In the genomic region with DNA sequence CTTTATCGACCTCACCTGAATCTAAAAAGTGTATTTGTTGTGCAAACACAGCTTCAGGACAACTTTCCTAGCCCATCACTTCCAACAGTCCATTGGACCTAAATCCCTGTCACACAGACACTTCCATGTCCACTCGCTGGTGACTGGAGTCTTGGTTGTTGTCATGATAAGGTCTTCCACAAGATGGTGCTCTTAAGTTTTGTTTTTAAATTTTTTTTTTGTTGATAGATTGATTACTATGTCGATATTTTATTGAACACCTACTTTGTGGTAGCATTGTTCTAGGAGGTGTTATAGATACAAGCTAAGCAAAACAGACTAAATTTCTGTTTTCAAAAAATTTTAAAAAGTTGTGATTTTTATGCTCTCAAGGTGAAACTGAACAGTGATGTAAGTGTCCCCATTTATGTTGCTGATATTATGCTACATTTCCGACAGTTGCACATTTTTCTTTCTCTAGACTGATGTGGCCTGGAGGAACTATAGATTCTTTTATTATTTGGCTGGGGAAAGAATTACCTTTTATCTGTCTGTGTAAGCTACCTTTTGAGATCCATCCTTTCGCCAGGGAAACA, we compare ENCODE assay signal across 8 cellular contexts. TPM values are rescaled to one million over a fixed set of nuclear protein-coding genes. Genes with fewer than 3 reads are reported as not detected.
A peak's percentile ranks its signal among the peaks of the same experiment; 100 is the strongest.
DNase-seq lines count a peak whose midpoint lies in the region; ATAC-seq, FAIRE-seq and TF ChIP-seq lines count a peak whose summit lies in the region.

No MANE protein-coding gene starts in this region.

- POLR2A ChIA-PET in HepG2 (lab: Yijun Ruan, JAX), result no interaction called here

- no peak overlapping the region for H3K27ac ChIP-seq in HepG2 (ENCODE audit: extremely low read length, insufficient read depth, low read length)
- H3K27ac ChIP-seq in tibial nerve, result no peak overlapping the region
- H3K27ac ChIP-seq in ovary, result no peak overlapping the region

- H3K4me1 ChIP-seq in HepG2 (ENCODE audit: insufficient read depth, low read length) (peaks cover 9% of the 10 kb centered on the region), tibial nerve (no peaks in the 10 kb centered on the region), ovary (ENCODE audit: insufficient read depth) (no peaks in the 10 kb centered on the region)

- CTCF ChIA-PET in HepG2 (lab: Yijun Ruan, JAX; ENCODE audit: low intra/inter-chr PET ratio, low total read pairs), result interaction anchor here (1.3 kb wide), 1 partner anchor 94 kb away, joined by 4 read pairs; no protein-coding TSS in a partner anchor

- intact Hi-C loops in HepG2 (cut with micrococcal nuclease; ENCODE audit: unreplicated experiment) (loop anchor here (5.0 to 10.0 kb wide), 3 partner anchors 61 to 254 kb away; no protein-coding TSS in a partner anchor), ovary (cut with DNase I) (no loop called here)

- TF ChIP-seq POLR2A in HepG2 (IDR thresholded peaks at IDR 0.05; ENCODE audit: insufficient read depth in 1 of 2, low read depth in 2 of 2, low read length in 2 of 2) (no peak), tibial nerve (IDR thresholded peaks at IDR 0.05) (no peak), ovary (IDR thresholded peaks at IDR 0.05) (no peak)

- no peak overlapping the region for H2AFZ ChIP-seq in HepG2 (ENCODE audit: low read length)

- ATAC-seq in HepG2 (peak; percentile 67), HG03432 (IDR thresholded peaks at IDR 0.05; ENCODE audit: unreplicated experiment) (no peak)

- H3K9me3 ChIP-seq in HepG2 (ENCODE audit: low read length) (no peaks in the 10 kb centered on the region), tibial nerve (peaks cover 0 to 12% (median 0%) of the 10 kb centered on the region in 4 donors), ovary (peaks cover 0 to 4% of the 10 kb centered on the region in 2 donors)

- peaks cover 2 to 3% of the 10 kb centered on the region in 2 experiments; a peak in 1 of 5 replicates for H3K27me3 ChIP-seq in HepG2 (ENCODE audit: control insufficient read depth in 1 of 2, insufficient read depth in 2 of 2, low read length in 2 of 2)
- peaks cover 0 to 15% of the 10 kb centered on the region in 2 donors for H3K27me3 ChIP-seq in tibial nerve
- H3K27me3 ChIP-seq in ovary, result no peaks in the 10 kb centered on the region

- TF ChIP-seq CTCF in HepG2 (CRISPR knock-in tag; IDR thresholded peaks at IDR 0.05) (peak; percentile 64), tibial nerve (IDR thresholded peaks at IDR 0.05) (peak in 1 of 5 experiments; percentile 13), ovary (IDR thresholded peaks at IDR 0.05) (no peak)

- BruUV-seq in HepG2 (replicated peaks; lab: Mats Ljungman, UMichigan), result no TSS peak

- no peak for TF ChIP-seq RAD21 in HepG2 (CRISPR knock-in tag; IDR thresholded peaks at IDR 0.05)

- FAIRE-seq in TTC549 (lab: Jason Lieb, UNC), result peak; percentile 26
- peak; percentile 75 for FAIRE-seq in HepG2 (lab: Jason Lieb, UNC)

- no peak overlapping the region for H3K4me2 ChIP-seq in HepG2 (ENCODE audit: low read depth, low read length)

- no peak overlapping the region for H3K9ac ChIP-seq in HepG2 (ENCODE audit: insufficient read depth, low read depth, low read length)

- DNase-seq in COLO829 (ENCODE audit: low spot score) (peak; percentile 67), HCEC 1CT (peak; percentile 2), HepG2 (ENCODE audit: low spot score) (peak; percentile 19), tibial nerve (ENCODE audit: low spot score in 2 of 2) (no peak), ovary (no peak)
- DNase-seq in stimulated activated CD4-positive, alpha-beta T cell treated with anti-CD3 and anti-CD28 coated beads, Interleukin-2, amount 100 ng/mL, for 24 hours, result no peak

- no peaks in the 10 kb centered on the region for H3K79me2 ChIP-seq in HepG2 (ENCODE audit: insufficient read depth, low read length)

- TF ChIP-seq EP300 in HepG2 (IDR thresholded peaks at IDR 0.05; ENCODE audit: low read depth in 2 of 2, low read length in 2 of 2) (no peak), HepG2 (CRISPR knock-in tag; IDR thresholded peaks at IDR 0.05; ENCODE audit: borderline replicate concordance) (no peak), tibial nerve (IDR thresholded peaks at IDR 0.05) (no peak), ovary (IDR thresholded peaks at IDR 0.05) (no peak)

- H3K4me3 ChIP-seq in HepG2 (replicated peaks in 1 of 3; ENCODE audit: insufficient read depth in 1 of 3, low read depth in 2 of 3, low read length in 3 of 3) (no peak overlapping the region), tibial nerve (no peak overlapping the region), ovary (no peak overlapping the region)

- in situ Hi-C loops in HepG2 (cut with HindIII; ENCODE audit: extremely low pct_ligation_motif_present, low pct_unique_long_range_greater_than_20kb), result loop anchor here (5.0 kb wide), 1 partner anchor 104 kb away; no protein-coding TSS in a partner anchor

- no peaks in the 10 kb centered on the region for H4K20me1 ChIP-seq in HepG2 (ENCODE audit: insufficient read depth, low read length)

- 15% methylated on average over 5 of the region's 5 CpGs for WGBS in HepG2 (ENCODE audit: low lambda C conversion rate)
- 48 to 52% methylated on average over 5 of the region's 5 CpGs for WGBS in tibial nerve, 2 donors
- 37 to 44% (median 41%) methylated on average over 5 of the region's 5 CpGs for WGBS in ovary, 3 donors

- no peaks in the 10 kb centered on the region for H3K36me3 ChIP-seq in HepG2 (replicated peaks in 1 of 2; ENCODE audit: control insufficient read depth in 1 of 2, insufficient read depth in 2 of 2, low read length in 2 of 2)
- H3K36me3 ChIP-seq in tibial nerve, result no peaks in the 10 kb centered on the region
- H3K36me3 ChIP-seq in ovary, result no peaks in the 10 kb centered on the region

TF ChIP-seq in HepG2, 621 proteins besides CTCF, POLR2A, EP300 and RAD21:
- peak; percentile 61 for TF ChIP-seq STAG1 (CRISPR knock-in tag; IDR thresholded peaks at IDR 0.05)
- no peak for TF ChIP-seq CHCHD3 (CRISPR knock-in tag; IDR thresholded peaks at IDR 0.05)
- no peak for TF ChIP-seq ZNF83 (CRISPR knock-in tag; IDR thresholded peaks at IDR 0.05; ENCODE audit: borderline replicate concordance)
- TF ChIP-seq ZNF350 (CRISPR knock-in tag; IDR thresholded peaks at IDR 0.05; ENCODE audit: borderline replicate concordance, low read depth), result no peak
- TF ChIP-seq MIXL1 (CRISPR knock-in tag; IDR thresholded peaks at IDR 0.05), result no peak
- TF ChIP-seq SMC3 (IDR thresholded peaks at IDR 0.05; ENCODE audit: low read length), result peak; percentile 17

RNA-seq across cellular contexts. Expression of gene ERICH6B, which starts 8.1 kb away (rescaled TPM):
- total RNA-seq in HepG2 (2016; rRNA removed; fragmentation: Illumina TruSeq; extraction: Trizol), result not detected in 2 replicates
- total RNA-seq in HepG2 (2016; cell fraction: cytosol; rRNA removed; fragmentation: Illumina TruSeq; extraction: Trizol; ENCODE audit: low read depth), result not detected in 2 replicates
- not detected in 2 replicates for total RNA-seq in HepG2 (2016; cell fraction: insoluble cytoplasmic fraction; rRNA removed; fragmentation: Illumina TruSeq; extraction: Trizol)
- not detected in 2 replicates for total RNA-seq in HepG2 (2016; cell fraction: membrane; rRNA removed; fragmentation: Illumina TruSeq; extraction: Trizol)
- total RNA-seq in HepG2 (2016; cell fraction: nucleus; rRNA removed; fragmentation: Illumina TruSeq; extraction: Trizol), result not detected in 2 replicates
- polyA plus RNA-seq in HepG2 (2011; rRNA removed), result not detected in 2 replicates
- not detected in 2 replicates for polyA plus RNA-seq in HepG2 (2011; cell fraction: cytosol; rRNA removed)
- polyA plus RNA-seq in HepG2 (2011; cell fraction: nucleus; rRNA removed), result not detected in 2 replicates
- polyA plus RNA-seq in HepG2 (2012), result 0.42 and 0.85 TPM in 2 replicates
- polyA plus RNA-seq in HepG2 (2016; cell fraction: cytosol; fragmentation: Illumina TruSeq; extraction: Trizol; ENCODE audit: low read depth), result not detected in 2 replicates
- polyA plus RNA-seq in HepG2 (2016; cell fraction: insoluble cytoplasmic fraction; fragmentation: Illumina TruSeq; extraction: Trizol; ENCODE audit: low read depth), result not detected in 2 replicates
- not detected in 2 replicates for polyA plus RNA-seq in HepG2 (2016; cell fraction: membrane; fragmentation: Illumina TruSeq; extraction: Trizol; ENCODE audit: low read depth)
- polyA plus RNA-seq in HepG2 (2016; cell fraction: nucleus; fragmentation: Illumina TruSeq; extraction: Trizol; ENCODE audit: insufficient read depth, low read depth), result not detected in 2 replicates
- polyA minus RNA-seq in HepG2 (2011; rRNA and poly(A)+ RNA removed; ENCODE audit: low replicate concordance), result not detected in 2 replicates
- not detected in 2 replicates for polyA minus RNA-seq in HepG2 (2011; cell fraction: cytosol; rRNA and poly(A)+ RNA removed)
- not detected in 2 replicates for polyA minus RNA-seq in HepG2 (2011; cell fraction: nucleus; rRNA and poly(A)+ RNA removed)
- total RNA-seq in tibial nerve, result not detected
- total RNA-seq in ovary, result not detected
- polyA plus RNA-seq in ovary, result not detected

Comparison
In these comparisons a context has a peak if more than half of its experiments do, and no peak if none do; other contexts are left out.
1. DNase-seq: peak in COLO829 (single experiment), HCEC 1CT (single experiment) and HepG2 (single experiment); none in tibial nerve (0 of 2), ovary (0 of 5) and stimulated activated CD4-positive, alpha-beta T cell treated with anti-CD3 and anti-CD28 coated beads, Interleukin-2, amount 100 ng/mL, for 24 hours (0 of 2).